ENCODE assay signal across 1 cellular context in the genomic region with DNA sequence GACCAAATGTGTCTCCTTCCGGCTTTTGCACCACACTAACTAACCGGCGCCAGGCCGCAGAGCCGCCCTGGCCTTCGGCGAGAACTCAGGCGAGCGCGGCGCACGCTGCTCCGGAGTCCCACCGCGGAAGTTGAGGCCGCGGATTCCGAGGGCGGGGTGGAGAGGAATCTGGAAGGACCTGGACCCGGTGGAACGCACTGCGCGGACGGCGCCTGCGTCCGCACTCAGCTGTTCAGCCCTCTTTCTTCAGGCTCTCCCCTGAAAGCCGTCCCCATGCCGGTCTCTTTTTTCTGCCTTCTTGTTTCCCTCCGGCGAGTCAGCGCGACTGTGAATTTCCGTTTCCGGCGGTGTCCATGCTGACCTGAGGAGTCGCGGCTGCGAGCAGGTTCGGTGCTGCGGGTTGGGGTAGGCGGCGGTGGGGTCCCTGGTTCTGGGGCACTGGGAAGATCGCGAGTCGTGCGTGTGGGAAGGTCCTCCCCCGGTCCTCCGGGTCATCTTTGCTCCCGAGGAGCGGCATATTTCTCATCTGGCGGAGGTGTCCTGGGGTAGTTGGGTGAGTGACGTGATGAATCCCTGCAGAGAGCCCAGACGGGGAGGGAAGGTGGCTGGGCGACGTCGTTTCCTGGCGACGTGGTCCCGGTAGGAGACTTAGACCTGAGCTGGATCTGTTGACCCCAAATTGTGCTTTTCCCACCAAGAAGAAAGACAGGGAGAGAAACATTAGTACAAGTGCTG.
TF ChIP-seq lines count a peak whose summit lies in the region.

Gene BMS1, plus strand, starts transcription at position 350 of the 735 bp plus-strand sequence. CDS start 1,600 bp downstream, outside the sequence.

TF ChIP-seq in H1, 55 proteins besides CTCF, POLR2A, EP300 and RAD21 (continued from another document):
- TF ChIP-seq CTBP2 (IDR thresholded peaks at IDR 0.05; ENCODE audit: borderline replicate concordance, insufficient read depth, insufficient read length, low read length) (peak; percentile 51), HDAC6 (IDR thresholded peaks at IDR 0.05; ENCODE audit: low read depth, low read length) (no peak)
